8 cellular contexts compared by ENCODE assay signal in genomic region chr7:123624527-123625183, GRCh38. TPM values are rescaled to one million over a fixed set of nuclear protein-coding genes. Genes with fewer than 3 reads are reported as not detected.
DNase-seq lines count a peak whose midpoint lies in the region; ATAC-seq and TF ChIP-seq lines count a peak whose summit lies in the region.

No MANE protein-coding gene starts in this region.

- H3K4me1 ChIP-seq in left lung = no peaks in the 10 kb centered on the region

- ATAC-seq in GM18909 (IDR thresholded peaks at IDR 0.05; ENCODE audit: poor library complexity, unreplicated experiment) = peak; percentile 95
- peak; percentile 97 for ATAC-seq in HG03095 (IDR thresholded peaks at IDR 0.05; ENCODE audit: unreplicated experiment)
- ATAC-seq in activated naive CD8-positive, alpha-beta T cell treated with anti-CD3 and anti-CD28 coated beads, Interleukin-2, amount 10 ng/mL, durations not matched to agents 7 days and 5 days (ENCODE audit: low read depth) = peak; percentile 52
- no peak for ATAC-seq in left lung

- H3K4me1 Mint-ChIP-seq in activated naive CD8-positive, alpha-beta T cell treated with anti-CD3 and anti-CD28 coated beads, Interleukin-2, amount 10 ng/mL, durations not matched to agents 7 days and 5 days = peaks cover 3% of the 10 kb centered on the region

- TF ChIP-seq CTCF in left lung (IDR thresholded peaks at IDR 0.05) = peak; percentile 25 to 45

- H3K9me3 Mint-ChIP-seq in activated naive CD8-positive, alpha-beta T cell treated with anti-CD3 and anti-CD28 coated beads, Interleukin-2, amount 10 ng/mL, durations not matched to agents 7 days and 5 days = no peaks in the 10 kb centered on the region

- H3K4me3 ChIP-seq in left lung = no peak overlapping the region

- peaks cover 5% of the 10 kb centered on the region for H3K27me3 Mint-ChIP-seq in activated naive CD8-positive, alpha-beta T cell treated with anti-CD3 and anti-CD28 coated beads, Interleukin-2, amount 10 ng/mL, durations not matched to agents 7 days and 5 days

- no peaks in the 10 kb centered on the region for H3K9me3 ChIP-seq in left lung

- POLR2A ChIA-PET in activated naive CD8-positive, alpha-beta T cell treated with anti-CD3 and anti-CD28 coated beads, Interleukin-2, amount 10 ng/mL, durations not matched to agents 7 days and 5 days (lab: Charles Lee) = no interaction called here

- no peak overlapping the region for H3K27ac Mint-ChIP-seq in activated naive CD8-positive, alpha-beta T cell treated with anti-CD3 and anti-CD28 coated beads, Interleukin-2, amount 10 ng/mL, durations not matched to agents 7 days and 5 days

- intact Hi-C loops in left lung (cut with DNase I) = no loop called here

- no peaks in the 10 kb centered on the region for H3K36me3 Mint-ChIP-seq in activated naive CD8-positive, alpha-beta T cell treated with anti-CD3 and anti-CD28 coated beads, Interleukin-2, amount 10 ng/mL, durations not matched to agents 7 days and 5 days

- no peak overlapping the region for H3K4me3 Mint-ChIP-seq in activated naive CD8-positive, alpha-beta T cell treated with anti-CD3 and anti-CD28 coated beads, Interleukin-2, amount 10 ng/mL, durations not matched to agents 7 days and 5 days

- no peaks in the 10 kb centered on the region for H3K36me3 ChIP-seq in left lung

- H3K27me3 ChIP-seq in left lung = no peaks in the 10 kb centered on the region

- no peak overlapping the region for H3K27ac ChIP-seq in left lung

- DNase-seq in AG08396 (ENCODE audit: low spot score) (peak; percentile 25), RPMI8226 (peak; percentile 83), left lung (peak; percentile 31 to 33), NCI-H2081 (lab: John Stamatoyannopoulos, UW) (no peak)
- DNase-seq in activated naive CD8-positive, alpha-beta T cell treated with anti-CD3 and anti-CD28 coated beads, Interleukin-2, amount 10 ng/mL, durations not matched to agents 7 days and 5 days = peak; percentile 75
- peak; percentile 13 to 14 for DNase-seq in stimulated activated CD8-positive, alpha-beta memory T cell treated with anti-CD3 and anti-CD28 coated beads, Interleukin-7, amount 100 ng/mL, for 4 hours (ENCODE audit: low read depth in 2 of 2)

RNA-seq across cellular contexts. Expression of gene ASB15, which starts 23.0 kb away (rescaled TPM):
- total RNA-seq in activated naive CD8-positive, alpha-beta T cell treated with anti-CD3 and anti-CD28 coated beads, Interleukin-2, amount 10 ng/mL, durations not matched to agents 7 days and 5 days = not detected
- not detected for total RNA-seq in left lung

RNA-seq across cellular contexts. Expression of gene LMOD2, which starts 31.0 kb away (rescaled TPM):
- total RNA-seq in activated naive CD8-positive, alpha-beta T cell treated with anti-CD3 and anti-CD28 coated beads, Interleukin-2, amount 10 ng/mL, durations not matched to agents 7 days and 5 days = not detected
- total RNA-seq in left lung = not detected

Comparison
In these comparisons a context has a peak if more than half of its experiments do, and no peak if none do; other contexts are left out.
1. DNase-seq: peak in AG08396 (single experiment), RPMI8226 (single experiment), activated naive CD8-positive, alpha-beta T cell treated with anti-CD3 and anti-CD28 coated beads, Interleukin-2, amount 10 ng/mL, durations not matched to agents 7 days and 5 days (single experiment), left lung (2 of 2) and stimulated activated CD8-positive, alpha-beta memory T cell treated with anti-CD3 and anti-CD28 coated beads, Interleukin-7, amount 100 ng/mL, for 4 hours (2 of 2); none in NCI-H2081 (0 of 2).